3 cellular contexts compared by ENCODE assay signal in genomic region chr3:46503194-46503924, GRCh38.
A peak's percentile ranks its signal among the peaks of the same experiment; 100 is the strongest.
TF ChIP-seq lines count a peak whose summit lies in the region.

No MANE protein-coding gene starts in this region.

TF ChIP-seq in GM12891, 5 proteins besides CTCF, POLR2A, EP300 and RAD21:
- no peak for TF ChIP-seq POLR2AphosphoS5 (IDR thresholded peaks at IDR 0.05; ENCODE audit: low read depth, low read length)
- TF ChIP-seq PAX5 (IDR thresholded peaks at IDR 0.05; ENCODE audit: insufficient read depth, low read length, severe bottlenecking) = no peak
- TF ChIP-seq TAF1 (IDR thresholded peaks at IDR 0.05; ENCODE audit: low read depth, low read length) = no peak
- no peak for TF ChIP-seq POU2F2 (IDR thresholded peaks at IDR 0.05; ENCODE audit: low read depth, low read length)
- no peak for TF ChIP-seq SPI1 (IDR thresholded peaks at IDR 0.05; ENCODE audit: low read depth, low read length)

TF ChIP-seq in IMR-90, 13 proteins besides CTCF, POLR2A, EP300 and RAD21:
- TF ChIP-seq ELK1 (IDR thresholded peaks at IDR 0.05; ENCODE audit: borderline replicate concordance, low read depth, low read length) (no peak), FOS (IDR thresholded peaks at IDR 0.05; ENCODE audit: low read depth, low read length) (no peak), MAZ (IDR thresholded peaks at IDR 0.05; ENCODE audit: borderline replicate concordance, low read depth, low read length) (no peak), BHLHE40 (IDR thresholded peaks at IDR 0.05; ENCODE audit: low read depth, low read length) (peak; percentile 28; the same call in 1 of the 2 replicates), RCOR1 (IDR thresholded peaks at IDR 0.05; ENCODE audit: insufficient replicate concordance, low read length) (no peak)

TF ChIP-seq in K562, 482 proteins besides CTCF, POLR2A, EP300 and RAD21 (continues in another document):
- TF ChIP-seq SNAPC5 (CRISPR knock-in tag; IDR thresholded peaks at IDR 0.05) = no peak
- TF ChIP-seq, protein P1, sequence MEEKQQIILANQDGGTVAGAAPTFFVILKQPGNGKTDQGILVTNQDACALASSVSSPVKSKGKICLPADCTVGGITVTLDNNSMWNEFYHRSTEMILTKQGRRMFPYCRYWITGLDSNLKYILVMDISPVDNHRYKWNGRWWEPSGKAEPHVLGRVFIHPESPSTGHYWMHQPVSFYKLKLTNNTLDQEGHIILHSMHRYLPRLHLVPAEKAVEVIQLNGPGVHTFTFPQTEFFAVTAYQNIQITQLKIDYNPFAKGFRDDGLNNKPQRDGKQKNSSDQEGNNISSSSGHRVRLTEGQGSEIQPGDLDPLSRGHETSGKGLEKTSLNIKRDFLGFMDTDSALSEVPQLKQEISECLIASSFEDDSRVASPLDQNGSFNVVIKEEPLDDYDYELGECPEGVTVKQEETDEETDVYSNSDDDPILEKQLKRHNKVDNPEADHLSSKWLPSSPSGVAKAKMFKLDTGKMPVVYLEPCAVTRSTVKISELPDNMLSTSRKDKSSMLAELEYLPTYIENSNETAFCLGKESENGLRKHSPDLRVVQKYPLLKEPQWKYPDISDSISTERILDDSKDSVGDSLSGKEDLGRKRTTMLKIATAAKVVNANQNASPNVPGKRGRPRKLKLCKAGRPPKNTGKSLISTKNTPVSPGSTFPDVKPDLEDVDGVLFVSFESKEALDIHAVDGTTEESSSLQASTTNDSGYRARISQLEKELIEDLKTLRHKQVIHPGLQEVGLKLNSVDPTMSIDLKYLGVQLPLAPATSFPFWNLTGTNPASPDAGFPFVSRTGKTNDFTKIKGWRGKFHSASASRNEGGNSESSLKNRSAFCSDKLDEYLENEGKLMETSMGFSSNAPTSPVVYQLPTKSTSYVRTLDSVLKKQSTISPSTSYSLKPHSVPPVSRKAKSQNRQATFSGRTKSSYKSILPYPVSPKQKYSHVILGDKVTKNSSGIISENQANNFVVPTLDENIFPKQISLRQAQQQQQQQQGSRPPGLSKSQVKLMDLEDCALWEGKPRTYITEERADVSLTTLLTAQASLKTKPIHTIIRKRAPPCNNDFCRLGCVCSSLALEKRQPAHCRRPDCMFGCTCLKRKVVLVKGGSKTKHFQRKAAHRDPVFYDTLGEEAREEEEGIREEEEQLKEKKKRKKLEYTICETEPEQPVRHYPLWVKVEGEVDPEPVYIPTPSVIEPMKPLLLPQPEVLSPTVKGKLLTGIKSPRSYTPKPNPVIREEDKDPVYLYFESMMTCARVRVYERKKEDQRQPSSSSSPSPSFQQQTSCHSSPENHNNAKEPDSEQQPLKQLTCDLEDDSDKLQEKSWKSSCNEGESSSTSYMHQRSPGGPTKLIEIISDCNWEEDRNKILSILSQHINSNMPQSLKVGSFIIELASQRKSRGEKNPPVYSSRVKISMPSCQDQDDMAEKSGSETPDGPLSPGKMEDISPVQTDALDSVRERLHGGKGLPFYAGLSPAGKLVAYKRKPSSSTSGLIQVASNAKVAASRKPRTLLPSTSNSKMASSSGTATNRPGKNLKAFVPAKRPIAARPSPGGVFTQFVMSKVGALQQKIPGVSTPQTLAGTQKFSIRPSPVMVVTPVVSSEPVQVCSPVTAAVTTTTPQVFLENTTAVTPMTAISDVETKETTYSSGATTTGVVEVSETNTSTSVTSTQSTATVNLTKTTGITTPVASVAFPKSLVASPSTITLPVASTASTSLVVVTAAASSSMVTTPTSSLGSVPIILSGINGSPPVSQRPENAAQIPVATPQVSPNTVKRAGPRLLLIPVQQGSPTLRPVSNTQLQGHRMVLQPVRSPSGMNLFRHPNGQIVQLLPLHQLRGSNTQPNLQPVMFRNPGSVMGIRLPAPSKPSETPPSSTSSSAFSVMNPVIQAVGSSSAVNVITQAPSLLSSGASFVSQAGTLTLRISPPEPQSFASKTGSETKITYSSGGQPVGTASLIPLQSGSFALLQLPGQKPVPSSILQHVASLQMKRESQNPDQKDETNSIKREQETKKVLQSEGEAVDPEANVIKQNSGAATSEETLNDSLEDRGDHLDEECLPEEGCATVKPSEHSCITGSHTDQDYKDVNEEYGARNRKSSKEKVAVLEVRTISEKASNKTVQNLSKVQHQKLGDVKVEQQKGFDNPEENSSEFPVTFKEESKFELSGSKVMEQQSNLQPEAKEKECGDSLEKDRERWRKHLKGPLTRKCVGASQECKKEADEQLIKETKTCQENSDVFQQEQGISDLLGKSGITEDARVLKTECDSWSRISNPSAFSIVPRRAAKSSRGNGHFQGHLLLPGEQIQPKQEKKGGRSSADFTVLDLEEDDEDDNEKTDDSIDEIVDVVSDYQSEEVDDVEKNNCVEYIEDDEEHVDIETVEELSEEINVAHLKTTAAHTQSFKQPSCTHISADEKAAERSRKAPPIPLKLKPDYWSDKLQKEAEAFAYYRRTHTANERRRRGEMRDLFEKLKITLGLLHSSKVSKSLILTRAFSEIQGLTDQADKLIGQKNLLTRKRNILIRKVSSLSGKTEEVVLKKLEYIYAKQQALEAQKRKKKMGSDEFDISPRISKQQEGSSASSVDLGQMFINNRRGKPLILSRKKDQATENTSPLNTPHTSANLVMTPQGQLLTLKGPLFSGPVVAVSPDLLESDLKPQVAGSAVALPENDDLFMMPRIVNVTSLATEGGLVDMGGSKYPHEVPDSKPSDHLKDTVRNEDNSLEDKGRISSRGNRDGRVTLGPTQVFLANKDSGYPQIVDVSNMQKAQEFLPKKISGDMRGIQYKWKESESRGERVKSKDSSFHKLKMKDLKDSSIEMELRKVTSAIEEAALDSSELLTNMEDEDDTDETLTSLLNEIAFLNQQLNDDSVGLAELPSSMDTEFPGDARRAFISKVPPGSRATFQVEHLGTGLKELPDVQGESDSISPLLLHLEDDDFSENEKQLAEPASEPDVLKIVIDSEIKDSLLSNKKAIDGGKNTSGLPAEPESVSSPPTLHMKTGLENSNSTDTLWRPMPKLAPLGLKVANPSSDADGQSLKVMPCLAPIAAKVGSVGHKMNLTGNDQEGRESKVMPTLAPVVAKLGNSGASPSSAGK (IDR thresholded peaks at IDR 0.05) = peak; percentile 52; the same call in 1 of the 2 replicates
- TF ChIP-seq ZNF395 (CRISPR knock-in tag; IDR thresholded peaks at IDR 0.05) = peak; percentile 72
- TF ChIP-seq, protein P2, sequence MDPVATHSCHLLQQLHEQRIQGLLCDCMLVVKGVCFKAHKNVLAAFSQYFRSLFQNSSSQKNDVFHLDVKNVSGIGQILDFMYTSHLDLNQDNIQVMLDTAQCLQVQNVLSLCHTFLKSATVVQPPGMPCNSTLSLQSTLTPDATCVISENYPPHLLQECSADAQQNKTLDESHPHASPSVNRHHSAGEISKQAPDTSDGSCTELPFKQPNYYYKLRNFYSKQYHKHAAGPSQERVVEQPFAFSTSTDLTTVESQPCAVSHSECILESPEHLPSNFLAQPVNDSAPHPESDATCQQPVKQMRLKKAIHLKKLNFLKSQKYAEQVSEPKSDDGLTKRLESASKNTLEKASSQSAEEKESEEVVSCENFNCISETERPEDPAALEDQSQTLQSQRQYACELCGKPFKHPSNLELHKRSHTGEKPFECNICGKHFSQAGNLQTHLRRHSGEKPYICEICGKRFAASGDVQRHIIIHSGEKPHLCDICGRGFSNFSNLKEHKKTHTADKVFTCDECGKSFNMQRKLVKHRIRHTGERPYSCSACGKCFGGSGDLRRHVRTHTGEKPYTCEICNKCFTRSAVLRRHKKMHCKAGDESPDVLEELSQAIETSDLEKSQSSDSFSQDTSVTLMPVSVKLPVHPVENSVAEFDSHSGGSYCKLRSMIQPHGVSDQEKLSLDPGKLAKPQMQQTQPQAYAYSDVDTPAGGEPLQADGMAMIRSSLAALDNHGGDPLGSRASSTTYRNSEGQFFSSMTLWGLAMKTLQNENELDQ (CRISPR knock-in tag; IDR thresholded peaks at IDR 0.05; ENCODE audit: borderline replicate concordance) = no peak
- TF ChIP-seq TAL1 (IDR thresholded peaks at IDR 0.05) = no peak
- no peak for TF ChIP-seq MITF (IDR thresholded peaks at IDR 0.05)
- TF ChIP-seq SRSF1 (IDR thresholded peaks at IDR 0.05; ENCODE audit: low read depth, low read length) = no peak
- TF ChIP-seq ZNF766 (CRISPR knock-in tag; conservative IDR thresholded peaks at IDR 0.05) = 0 out of 2 replicates have a peak, but pooled peaks have one; percentile 13
- TF ChIP-seq MAFK (IDR thresholded peaks at IDR 0.05; ENCODE audit: low read length) = no peak
- no peak for TF ChIP-seq ZNF165 (CRISPR knock-in tag; IDR thresholded peaks at IDR 0.05; ENCODE audit: borderline replicate concordance)
- no peak for TF ChIP-seq PHF21A (IDR thresholded peaks at IDR 0.05; ENCODE audit: borderline replicate concordance, low read depth)
- 0 out of 2 replicates have a peak, but pooled peaks have one; percentile 2 for TF ChIP-seq ZNF668 (CRISPR knock-in tag; IDR thresholded peaks at IDR 0.05)
- TF ChIP-seq ZNF316 (IDR thresholded peaks at IDR 0.05) = peak; percentile 67
- no peak for TF ChIP-seq ETV5 (CRISPR knock-in tag; IDR thresholded peaks at IDR 0.05; ENCODE audit: low read depth)
- no peak for TF ChIP-seq TEAD2 (tag; IDR thresholded peaks at IDR 0.05)
- TF ChIP-seq HCFC1 (IDR thresholded peaks at IDR 0.05; ENCODE audit: low read depth, low read length) = no peak
- peak; percentile 43; the same call in 1 of the 2 replicates for TF ChIP-seq C11orf30 (IDR thresholded peaks at IDR 0.05; ENCODE audit: low read depth)
- no peak for TF ChIP-seq ZNF318 (IDR thresholded peaks at IDR 0.05; ENCODE audit: borderline replicate concordance in 1 of 2, low read depth in 1 of 2)
- TF ChIP-seq MYBL2 (IDR thresholded peaks at IDR 0.05; ENCODE audit: low read depth) = no peak
- TF ChIP-seq MYBL2 (CRISPR knock-in tag; IDR thresholded peaks at IDR 0.05; ENCODE audit: borderline replicate concordance) = no peak
- no peak for TF ChIP-seq MTA3 (IDR thresholded peaks at IDR 0.05; ENCODE audit: borderline replicate concordance)
